8 cellular contexts compared by ENCODE assay signal in the genomic region with DNA sequence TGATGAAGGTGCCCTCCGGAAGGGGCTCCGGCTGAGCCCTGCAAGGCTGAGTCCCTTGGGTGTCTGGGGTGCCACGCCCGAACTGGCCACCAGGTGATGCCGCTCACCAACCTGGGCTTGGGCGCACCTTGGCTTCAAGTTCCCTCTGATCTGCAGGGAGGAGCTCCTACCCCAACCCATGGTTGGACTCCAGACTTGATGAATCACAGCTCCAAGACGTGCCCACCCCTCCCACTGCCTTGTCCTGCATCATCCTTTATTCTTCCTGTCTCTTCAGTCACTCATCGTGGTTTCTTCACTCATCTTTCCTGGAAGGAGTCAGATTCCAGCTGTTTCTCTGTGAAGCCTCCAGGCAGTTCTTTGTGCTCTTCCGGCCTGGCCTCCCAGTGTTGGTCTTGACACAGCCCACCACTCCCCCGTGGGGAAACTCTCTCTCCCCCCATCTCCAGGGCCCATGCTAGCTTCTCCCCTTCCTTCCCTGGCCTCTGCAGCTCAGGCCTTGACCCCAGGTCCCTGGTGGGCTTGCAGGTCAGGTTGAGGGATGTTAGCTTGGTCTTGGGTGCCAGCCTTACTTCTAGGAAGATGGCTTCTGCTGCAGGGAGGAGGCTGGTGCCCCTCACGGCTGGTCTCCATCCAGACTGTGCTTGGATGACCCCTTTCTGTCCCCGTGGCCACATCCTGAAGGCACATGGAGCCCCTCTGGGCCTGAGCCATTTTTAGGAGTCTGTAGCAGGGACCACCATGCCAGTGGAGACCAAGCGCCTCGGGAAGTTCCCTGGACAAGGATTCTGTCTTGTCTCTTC. TPM values are rescaled to one million over a fixed set of nuclear protein-coding genes. Genes with fewer than 3 reads are reported as not detected.
DNase-seq lines count a peak whose midpoint lies in the region; ATAC-seq and TF ChIP-seq lines count a peak whose summit lies in the region.

No MANE protein-coding gene starts in this region.

- no peaks in the 10 kb centered on the region for H3K36me3 ChIP-seq in CD8-positive, alpha-beta memory T cell (ENCODE audit: insufficient read depth, low read length)

- peaks cover 0 to 3% of the 10 kb centered on the region in 2 donors for H3K27me3 Mint-ChIP-seq in CD8-positive, alpha-beta memory T cell
- H3K27me3 Mint-ChIP-seq in activated naive CD8-positive, alpha-beta T cell treated with anti-CD3 and anti-CD28 coated beads, Interleukin-2, amount 10 ng/mL, durations not matched to agents 7 days and 5 days: no peaks in the 10 kb centered on the region

- peaks cover 72% of the 10 kb centered on the region for H3K4me1 ChIP-seq in CD8-positive, alpha-beta memory T cell (ENCODE audit: insufficient read depth, low read length)

- H3K9me3 Mint-ChIP-seq in CD8-positive, alpha-beta memory T cell: peaks cover 0 to 7% (median 2%) of the 10 kb centered on the region in 5 donors
- peaks cover 11% of the 10 kb centered on the region for H3K9me3 Mint-ChIP-seq in activated naive CD8-positive, alpha-beta T cell treated with anti-CD3 and anti-CD28 coated beads, Interleukin-2, amount 10 ng/mL, durations not matched to agents 7 days and 5 days

- peak; percentile 48 to 79 (median 55) for DNase-seq in CD8-positive, alpha-beta memory T cell
- DNase-seq in HuH-7 (ENCODE audit: low spot score) (peak; percentile 65), iPS DF 19.7 (ENCODE audit: low read depth, low spot score) (peak; percentile 15), ureter (ENCODE audit: low spot score) (no peak)
- peak; percentile 85 for DNase-seq in activated naive CD8-positive, alpha-beta T cell treated with anti-CD3 and anti-CD28 coated beads, Interleukin-2, amount 10 ng/mL, durations not matched to agents 7 days and 5 days
- DNase-seq in stimulated activated CD4-positive, alpha-beta T cell treated with anti-CD3 and anti-CD28 coated beads, Interleukin-1b, Interleukin-23, amount 100 ng/mL, for 24 hours (ENCODE audit: low read depth in 4 of 4, low spot score in 1 of 4): peak; percentile 35 to 50 (median 43)

- no peaks in the 10 kb centered on the region for H3K9me3 ChIP-seq in CD8-positive, alpha-beta memory T cell (ENCODE audit: low read length)

- no peak overlapping the region for H3K4me3 ChIP-seq in CD8-positive, alpha-beta memory T cell (ENCODE audit: low read length)

- CTCF ChIA-PET in CD8-positive, alpha-beta memory T cell (lab: Charles Lee): interaction anchor here (0.6 to 10.5 kb wide), 17 partner anchors 11 to 563 kb away, joined by 3 to 92 read pairs (median 4); partner anchors contain the start of gene PMEPA1

- H3K27ac ChIP-seq in CD8-positive, alpha-beta memory T cell (ENCODE audit: low read depth, low read length): no peak overlapping the region

- peaks cover 63 to 79% (median 75%) of the 10 kb centered on the region in 3 donors for H3K4me1 Mint-ChIP-seq in CD8-positive, alpha-beta memory T cell
- H3K4me1 Mint-ChIP-seq in activated naive CD8-positive, alpha-beta T cell treated with anti-CD3 and anti-CD28 coated beads, Interleukin-2, amount 10 ng/mL, durations not matched to agents 7 days and 5 days: peaks cover 50% of the 10 kb centered on the region

- peak overlapping the region; percentile 46 to 94 (median 88) for H3K27ac Mint-ChIP-seq in CD8-positive, alpha-beta memory T cell
- peak overlapping the region; percentile 65 for H3K27ac Mint-ChIP-seq in activated naive CD8-positive, alpha-beta T cell treated with anti-CD3 and anti-CD28 coated beads, Interleukin-2, amount 10 ng/mL, durations not matched to agents 7 days and 5 days

- POLR2A ChIA-PET in CD8-positive, alpha-beta memory T cell (lab: Charles Lee): no interaction called here
- POLR2A ChIA-PET in activated naive CD8-positive, alpha-beta T cell treated with anti-CD3 and anti-CD28 coated beads, Interleukin-2, amount 10 ng/mL, durations not matched to agents 7 days and 5 days (lab: Charles Lee): interaction anchor here (1.0 to 4.4 kb wide), 4 partner anchors 11 to 1029 kb away, joined by 3 to 30 read pairs (median 4); partner anchors contain the start of gene STX16

- ATAC-seq in SK-N-SH treated with all-trans-retinoic acid at 6 μM for 48 hours: peak; percentile 91
- no peak for ATAC-seq in activated naive CD8-positive, alpha-beta T cell treated with anti-CD3 and anti-CD28 coated beads, Interleukin-2, amount 10 ng/mL, durations not matched to agents 7 days and 5 days (ENCODE audit: low read depth)
- no peak for ATAC-seq in HG02840 (IDR thresholded peaks at IDR 0.05; ENCODE audit: low FRiP score, unreplicated experiment)

- peaks cover 0 to 16% (median 5%) of the 10 kb centered on the region in 3 donors for H3K36me3 Mint-ChIP-seq in CD8-positive, alpha-beta memory T cell
- H3K36me3 Mint-ChIP-seq in activated naive CD8-positive, alpha-beta T cell treated with anti-CD3 and anti-CD28 coated beads, Interleukin-2, amount 10 ng/mL, durations not matched to agents 7 days and 5 days: peaks cover 22% of the 10 kb centered on the region

- H3K27me3 ChIP-seq in CD8-positive, alpha-beta memory T cell (ENCODE audit: insufficient read depth, low read length, poor library complexity, severe bottlenecking): no peaks in the 10 kb centered on the region

- H3K4me3 Mint-ChIP-seq in CD8-positive, alpha-beta memory T cell: peak overlapping the region in 5 of 7 donors; percentile 26 to 81 (median 69)
- peak overlapping the region; percentile 34 for H3K4me3 Mint-ChIP-seq in activated naive CD8-positive, alpha-beta T cell treated with anti-CD3 and anti-CD28 coated beads, Interleukin-2, amount 10 ng/mL, durations not matched to agents 7 days and 5 days

TF ChIP-seq in SK-N-SH treated with all-trans-retinoic acid at 6 μM for 48 hours, 23 proteins besides CTCF, POLR2A, EP300 and RAD21 (continues in another document):
- TF ChIP-seq ZNF70 (CRISPR knock-in tag; IDR thresholded peaks at IDR 0.05): no peak
- TF ChIP-seq TSHZ2 (CRISPR knock-in tag; IDR thresholded peaks at IDR 0.05): no peak
- TF ChIP-seq PPARA (CRISPR knock-in tag; IDR thresholded peaks at IDR 0.05; ENCODE audit: borderline replicate concordance): no peak
- no peak for TF ChIP-seq GLIS3 (CRISPR knock-in tag; IDR thresholded peaks at IDR 0.05)
- TF ChIP-seq POU6F1 (CRISPR knock-in tag; IDR thresholded peaks at IDR 0.05; ENCODE audit: borderline replicate concordance, low read depth): no peak
- TF ChIP-seq RARB (CRISPR knock-in tag; IDR thresholded peaks at IDR 0.05): no peak
- no peak for TF ChIP-seq ZFP30 (CRISPR knock-in tag; IDR thresholded peaks at IDR 0.05)
- TF ChIP-seq ZFP3 (CRISPR knock-in tag; IDR thresholded peaks at IDR 0.05): no peak
- TF ChIP-seq ZNF565 (CRISPR knock-in tag; conservative IDR thresholded peaks at IDR 0.05; ENCODE audit: low read depth): no peak
- no peak for TF ChIP-seq PATZ1 (CRISPR knock-in tag; IDR thresholded peaks at IDR 0.05; ENCODE audit: borderline replicate concordance)

RNA-seq across cellular contexts. Expression of gene ZBP1, which starts 2.6 kb away (rescaled TPM):
- total RNA-seq in CD8-positive, alpha-beta memory T cell: 1 to 10 TPM; 1.8 to 2.4 TPM
- 14.6 TPM for polyA plus RNA-seq in CD8-positive, alpha-beta memory T cell
- 10 to 100 TPM; 27.5 to 28.5 TPM for total RNA-seq in activated naive CD8-positive, alpha-beta T cell treated with anti-CD3 and anti-CD28 coated beads, Interleukin-2, amount 10 ng/mL, durations not matched to agents 7 days and 5 days
- 2.4 TPM for total RNA-seq in ureter
